8 cellular contexts compared by ENCODE assay signal in genomic region chr17:80220709-80221215, GRCh38. TPM values are rescaled to one million over a fixed set of nuclear protein-coding genes. Genes with fewer than 3 reads are reported as not detected.
A peak's percentile ranks its signal among the peaks of the same experiment; 100 is the strongest.
DNase-seq lines count a peak whose midpoint lies in the region; ATAC-seq and TF ChIP-seq lines count a peak whose summit lies in the region.

No MANE protein-coding gene starts in this region.

- DNase-seq in NCI-H1436 (lab: John Stamatoyannopoulos, UW) (peak; percentile 31), NCI-H1436 treated with DMSO at 0.1 percent for 48 hours (lab: John Stamatoyannopoulos, UW) (no peak), SK-N-MC (ENCODE audit: low read depth, low spot score) (no peak), lung microvascular endothelial cell (ENCODE audit: low read depth in 2 of 2) (peak; percentile 12 to 46), thyroid gland (peak; percentile 54 to 66), HT-29 (ENCODE audit: low spot score) (no peak)

- no peak overlapping the region for H3K27ac ChIP-seq in SK-N-MC
- H3K27ac ChIP-seq in duodenal mucosa (ENCODE audit: low read depth, low read length), result no peak overlapping the region
- H3K27ac ChIP-seq in thyroid gland, result peak overlapping the region; percentile 82 to 95 (median 89)

- no peak for TF ChIP-seq CTCF in thyroid gland (IDR thresholded peaks at IDR 0.05)

- no peaks in the 10 kb centered on the region for H3K27me3 ChIP-seq in duodenal mucosa (ENCODE audit: control insufficient read depth in 1 of 2, insufficient read depth in 2 of 2, low read length in 2 of 2)
- H3K27me3 ChIP-seq in thyroid gland, result no peaks in the 10 kb centered on the region

- WGBS in thyroid gland, 2 donors, result 7 to 15% methylated on average over 9 of the region's 43 CpGs

- H3K9me3 ChIP-seq in SK-N-MC (ENCODE audit: low read depth, low read length) (no peaks in the 10 kb centered on the region), duodenal mucosa (ENCODE audit: control insufficient read depth in 1 of 2, low read length in 2 of 2) (no peaks in the 10 kb centered on the region), thyroid gland (no peaks in the 10 kb centered on the region)

- peak in 1 of 2 donors; percentile 6 for TF ChIP-seq POLR2A in thyroid gland (IDR thresholded peaks at IDR 0.05)

- no peak for ATAC-seq in GM21528 (IDR thresholded peaks at IDR 0.05; ENCODE audit: low FRiP score, unreplicated experiment)

- intact Hi-C loops in thyroid gland (cut with DNase I), result loop anchor here (5.0 kb wide), 1 partner anchor 42 kb away; the partner anchor contains the start of gene RNF213

- H3K9ac ChIP-seq in SK-N-MC (ENCODE audit: insufficient read length) (no peak overlapping the region), duodenal mucosa (ENCODE audit: low read depth in 1 of 2, low read length in 2 of 2) (peak overlapping the region; percentile 12 to 48)

- H3K4me1 ChIP-seq in duodenal mucosa (ENCODE audit: control insufficient read depth in 1 of 2, insufficient read depth in 2 of 2, low read length in 2 of 2) (peaks cover 4 to 32% of the 10 kb centered on the region in 2 donors), thyroid gland (peaks cover 18 to 21% of the 10 kb centered on the region in 2 donors)

- H3K36me3 ChIP-seq in SK-N-MC (ENCODE audit: insufficient read depth, low read length) (no peaks in the 10 kb centered on the region), duodenal mucosa (ENCODE audit: control insufficient read depth in 1 of 2, insufficient read depth in 2 of 2, low read length in 2 of 2) (peaks cover 0 to 12% of the 10 kb centered on the region in 2 donors), thyroid gland (peaks cover 0 to 5% of the 10 kb centered on the region in 2 donors)

- H3K4me3 ChIP-seq in SK-N-MC, result peak overlapping the region; percentile 83
- H3K4me3 ChIP-seq in duodenal mucosa (ENCODE audit: low read depth in 1 of 2, low read length in 2 of 2), result peak overlapping the region; percentile 84 to 91
- peak overlapping the region; percentile 93 to 100 (median 93) for H3K4me3 ChIP-seq in thyroid gland (replicated peaks in 1 of 3)

RNA-seq across cellular contexts. Expression of gene SLC26A11, which starts 0.5 kb away (rescaled TPM):
- total RNA-seq in lung microvascular endothelial cell (5.9 and 8.1 TPM in 2 replicates), thyroid gland (10 to 100 TPM; 25.1 to 65.3 (median 31.7) TPM)
- total RNA-seq in HT-29 (2014; rRNA removed; shearing (Covaris generic)), result 0.94 and 2.8 TPM in 2 replicates

RNA-seq across cellular contexts. Expression of gene SGSH, which starts 0.6 kb away (rescaled TPM):
- total RNA-seq in lung microvascular endothelial cell (8.5 and 9.2 TPM in 2 replicates), thyroid gland (10 to 100 TPM; 31.8 to 48.5 (median 38.2) TPM)
- 4.1 and 5.9 TPM in 2 replicates for total RNA-seq in HT-29 (2014; rRNA removed; shearing (Covaris generic))

RNA-seq across cellular contexts. Expression of gene RNF213, which starts 39.9 kb away (rescaled TPM):
- total RNA-seq in lung microvascular endothelial cell (61.0 and 84.5 TPM in 2 replicates), thyroid gland (100 to 1,000 TPM; 107 to 245 (median 187) TPM)
- total RNA-seq in HT-29 (2014; rRNA removed; shearing (Covaris generic)), result 49.5 and 70.5 TPM in 2 replicates

RNA-seq across cellular contexts. Expression of gene CARD14, which starts 50.9 kb away (rescaled TPM):
- total RNA-seq in lung microvascular endothelial cell, result 0.22 and 0.40 TPM in 2 replicates
- total RNA-seq in thyroid gland, result 1 to 10 TPM in 1 of 4 donors, under 1 TPM in 1, not detected in 2; 0.34 to 3.9 TPM
- total RNA-seq in HT-29 (2014; rRNA removed; shearing (Covaris generic)), result 1.7 and 9.4 TPM in 2 replicates

Comparison
In these comparisons a context has a peak if more than half of its experiments do, and no peak if none do; other contexts are left out.
1. DNase-seq: peak in NCI-H1436 (single experiment), lung microvascular endothelial cell (2 of 2) and thyroid gland (2 of 2); none in NCI-H1436 treated with DMSO at 0.1 percent for 48 hours (single experiment), SK-N-MC (single experiment) and HT-29 (single experiment).
2. H3K27ac ChIP-seq: peak in thyroid gland (3 of 3); none in SK-N-MC (single experiment) and duodenal mucosa (single experiment).
3. Peak in every context shown above with its lines, with median percentiles within 50 percentile points of each other: H3K4me3 ChIP-seq.